22 cellular contexts compared by ENCODE assay signal in the genomic region with DNA sequence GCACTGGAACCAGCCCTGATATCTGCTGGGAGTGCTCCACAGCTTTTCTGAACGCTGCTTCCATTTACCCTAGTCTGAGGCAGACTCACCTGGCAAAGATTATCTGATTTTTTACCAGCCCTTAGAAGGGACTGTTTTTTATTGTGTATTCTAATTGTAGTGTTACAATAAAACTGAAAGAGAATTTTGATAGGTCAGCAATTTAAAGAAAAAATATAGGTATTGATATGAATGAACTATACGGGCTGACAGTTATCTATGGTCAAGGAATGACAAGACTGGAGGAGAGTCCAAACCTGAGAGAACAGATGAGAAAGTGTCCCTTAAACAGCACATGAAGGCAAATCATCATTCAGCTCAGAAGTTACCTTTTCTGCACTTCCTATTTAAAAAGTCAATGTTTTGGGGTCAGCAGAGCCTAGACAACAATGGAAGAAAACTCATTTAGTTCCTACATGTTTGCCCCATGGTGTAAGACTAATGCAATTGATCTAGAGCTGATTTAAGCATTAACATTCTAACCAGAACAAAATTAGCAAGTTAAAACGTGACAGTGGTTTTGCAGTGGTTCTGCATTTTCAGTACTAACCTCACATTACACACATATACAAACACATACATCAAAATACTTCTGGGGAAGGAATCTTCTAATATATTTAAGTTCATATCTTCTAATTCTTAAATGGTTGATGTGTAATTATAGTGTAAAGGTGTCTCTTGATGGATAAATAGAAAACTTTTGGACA.
A peak's percentile ranks its signal among the peaks of the same experiment; 100 is the strongest.
DNase-seq lines count a peak whose midpoint lies in the region; ATAC-seq, FAIRE-seq and TF ChIP-seq lines count a peak whose summit lies in the region.
"Had no signal": no experiment of that assay in that cellular context is flagged by ENCODE, and none has a peak within 500 bp of the region (broad histone marks: within the 10 kb centered on the region; RNA-seq: fewer than 3 reads in every experiment).

No MANE protein-coding gene starts in this region.

- H3K23ac ChIP-seq in IMR-90 (ENCODE audit: low read depth, low read length) (no peak overlapping the region), H1 (ENCODE audit: insufficient read length) (no peak overlapping the region)

- no peak overlapping the region for H2BK15ac ChIP-seq in IMR-90 (ENCODE audit: low read depth, low read length)
- no peak overlapping the region for H2BK15ac ChIP-seq in H1 (ENCODE audit: low read length)

- H2AFZ ChIP-seq in IMR-90 (replicated peaks; ENCODE audit: low read length, poor library complexity) (no peak overlapping the region), H1 (ENCODE audit: low read length) (no peak overlapping the region)
- H2AFZ ChIP-seq: GM23338 had no signal

- no peak overlapping the region for H3K4me2 ChIP-seq in IMR-90 (ENCODE audit: low read depth, low read length)
- H3K4me2 ChIP-seq in H1 (ENCODE audit: insufficient read depth in 1 of 2, low read depth in 2 of 2, low read length in 2 of 2), result no peak overlapping the region
- H3K4me2 ChIP-seq: BLaER1 treated with 17β-estradiol and CSF1 and Interleukin-3, amounts not matched to agents 10 nM and 100 nM; GM23338 had no signal

- H4K20me1 ChIP-seq in IMR-90 (ENCODE audit: insufficient read depth, low read length), result no peaks in the 10 kb centered on the region
- H4K20me1 ChIP-seq in H1 (replicated peaks in 1 of 2; ENCODE audit: control insufficient read depth in 1 of 2, insufficient read depth in 2 of 2, low read length in 2 of 2), result no peaks in the 10 kb centered on the region
- H4K20me1 ChIP-seq: BLaER1 treated with 17β-estradiol and CSF1 and Interleukin-3, amounts not matched to agents 10 nM and 100 nM had no signal

- no peak overlapping the region for H2BK120ac ChIP-seq in IMR-90 (ENCODE audit: low read depth, low read length)
- H2BK120ac ChIP-seq in H1 (replicated peaks; ENCODE audit: low read depth, low read length), result no peak overlapping the region

- H2BK5ac ChIP-seq in IMR-90 (ENCODE audit: low read depth, low read length, poor library complexity, severe bottlenecking) (no peak overlapping the region), H1 (ENCODE audit: low read depth, low read length) (no peak overlapping the region)

- no peak for TF ChIP-seq RAD21 in IMR-90 (IDR thresholded peaks at IDR 0.05; ENCODE audit: low read length)
- no peak for TF ChIP-seq RAD21 in H1 (IDR thresholded peaks at IDR 0.05 in 1 of 2, conservative IDR thresholded peaks at IDR 0.05 in 1 of 2; ENCODE audit: low read depth in 2 of 2, low read length in 2 of 2)

- H3K9me3 ChIP-seq in IMR-90 (ENCODE audit: control insufficient read depth, insufficient read depth, low read length) (no peaks in the 10 kb centered on the region), H1 (ENCODE audit: insufficient read depth in 2 of 2, low read depth in 1 of 2, low read length in 1 of 2) (no peaks in the 10 kb centered on the region), psoas muscle (no peaks in the 10 kb centered on the region)
- H3K9me3 ChIP-seq: BE2C; BLaER1 treated with 17β-estradiol and CSF1 and Interleukin-3, amounts not matched to agents 10 nM and 100 nM; HAP-1 had no signal

- no peak overlapping the region for H4K8ac ChIP-seq in IMR-90 (ENCODE audit: low read depth in 2 of 2, low read length in 2 of 2)
- no peak overlapping the region for H4K8ac ChIP-seq in H1 (ENCODE audit: extremely low read depth, insufficient read depth, low read length)

- no peak overlapping the region for H2BK20ac ChIP-seq in IMR-90 (ENCODE audit: low read depth, low read length)
- no peak overlapping the region for H2BK20ac ChIP-seq in H1 (ENCODE audit: low read length)

- no peak overlapping the region for H3K4ac ChIP-seq in IMR-90 (ENCODE audit: low read depth, low read length)
- no peak overlapping the region for H3K4ac ChIP-seq in H1 (replicated peaks; ENCODE audit: insufficient read length, low read depth, low read length)

- intact Hi-C loops in IMR-90 (cut with micrococcal nuclease) (no loop called here), psoas muscle (cut with DNase I) (no loop called here)

- H3K9ac ChIP-seq in IMR-90 (ENCODE audit: low read depth, low read length) (no peak overlapping the region), H1 (replicated peaks in 1 of 4; ENCODE audit: extremely low read depth in 1 of 4, low read depth in 3 of 4, low read length in 3 of 4) (no peak overlapping the region)
- H3K9ac ChIP-seq: BLaER1 treated with 17β-estradiol and CSF1 and Interleukin-3, amounts not matched to agents 10 nM and 100 nM had no signal

- no peak overlapping the region for H2AK9ac ChIP-seq in IMR-90 (replicated peaks; ENCODE audit: low read depth, low read length, poor library complexity)

- TF ChIP-seq CTCF in IMR-90 (conservative IDR thresholded peaks at IDR 0.05; ENCODE audit: low read depth, low read length), result no peak
- TF ChIP-seq CTCF in H1 (IDR thresholded peaks at IDR 0.05; ENCODE audit: control extremely low read depth in 1 of 3, insufficient read depth in 1 of 3, low read depth in 1 of 3, low read length in 3 of 3), result no peak
- TF ChIP-seq CTCF in psoas muscle (IDR thresholded peaks at IDR 0.05), result no peak
- no peak for TF ChIP-seq CTCF in GM13976 (IDR thresholded peaks at IDR 0.05; ENCODE audit: borderline replicate concordance, control extremely low read depth, extremely low read depth, insufficient read depth, missing control alignments)

- H3K27ac ChIP-seq in IMR-90 (ENCODE audit: insufficient read depth, low read length), result no peak overlapping the region
- no peak overlapping the region for H3K27ac ChIP-seq in H1 (ENCODE audit: low read depth, low read length)
- H3K27ac ChIP-seq in psoas muscle, result no peak overlapping the region
- H3K27ac ChIP-seq: 22Rv1; BLaER1 treated with 17β-estradiol and CSF1 and Interleukin-3, amounts not matched to agents 10 nM and 100 nM had no signal

- TF ChIP-seq POLR2A in IMR-90 (IDR thresholded peaks at IDR 0.05; ENCODE audit: low read depth, low read length) (no peak), H1 (IDR thresholded peaks at IDR 0.05; ENCODE audit: control extremely low read depth in 1 of 2, low read depth in 2 of 2, low read length in 2 of 2) (no peak)

- H4K91ac ChIP-seq in IMR-90 (ENCODE audit: insufficient read depth, low read depth, low read length), result no peak overlapping the region
- no peak overlapping the region for H4K91ac ChIP-seq in H1 (replicated peaks; ENCODE audit: insufficient read length, low read length)

- POLR2A ChIA-PET in IMR-90 (lab: Charles Lee; ENCODE audit: unreplicated experiment), result no interaction called here
- POLR2A ChIA-PET in H1 (lab: Charles Lee; ENCODE audit: partially characterized antibody), result interaction anchor here (0.6 kb wide), 1 partner anchor 133 kb away, joined by 4 read pairs; no protein-coding TSS in a partner anchor

- H3K79me1 ChIP-seq in IMR-90 (ENCODE audit: low read depth in 1 of 2, low read length in 2 of 2) (no peaks in the 10 kb centered on the region), H1 (ENCODE audit: low read depth, low read length) (no peaks in the 10 kb centered on the region; the same call in 1 of the 2 replicates)

- CTCF ChIA-PET in IMR-90 (lab: Yijun Ruan, JAX) (no interaction called here), H1 (lab: Charles Lee; ENCODE audit: partially characterized antibody) (interaction anchor here (1.6 to 1.7 kb wide), 2 partner anchors 8 to 20 kb away, joined by 3 to 4 read pairs; no protein-coding TSS in a partner anchor)

- WGBS in IMR-90 (ENCODE audit: extremely low coverage in 2 of 2, insufficient read length in 1 of 2), 2 experiments, result 80% methylated on average over 1 of the region's 3 CpGs; no CpG with 5 or more reads in 1 of the 2 experiments
- 89% methylated on average over 3 of the region's 3 CpGs; no CpG with 5 or more reads in 1 of the 2 experiments for WGBS in H1 (ENCODE audit: extremely low coverage in 1 of 2, insufficient coverage in 1 of 2, insufficient read length in 1 of 2, insufficient replicate concordance in 2 of 2, low coverage in 1 of 2, low lambda C conversion rate in 2 of 2, missing lambda C conversion rate in 1 of 2), 2 experiments
- WGBS in psoas muscle, 3 donors, result 74 to 80% (median 75%) methylated on average over 3 of the region's 3 CpGs

- no peak for TF ChIP-seq EP300 in H1 (IDR thresholded peaks at IDR 0.05; ENCODE audit: borderline replicate concordance in 1 of 2, low read depth in 2 of 2, low read length in 2 of 2)

- H3K4me3 ChIP-seq in IMR-90 (ENCODE audit: insufficient read depth, low read depth, low read length) (no peak overlapping the region), H1 (ENCODE audit: extremely low read depth in 1 of 4, insufficient read depth in 2 of 4, low read depth in 3 of 4, low read length in 4 of 4) (no peak overlapping the region), psoas muscle (no peak overlapping the region)
- H3K4me3 ChIP-seq: BLaER1 treated with 17β-estradiol and CSF1 and Interleukin-3, amounts not matched to agents 10 nM and 100 nM; GM23338; HAP-1 had no signal

- H3K27me3 ChIP-seq in IMR-90 (ENCODE audit: control insufficient read depth, insufficient read depth, low read length) (peaks cover 5% of the 10 kb centered on the region), H1 (replicated peaks in 1 of 4; ENCODE audit: control insufficient read depth in 3 of 4, extremely low read depth in 1 of 4, insufficient read depth in 3 of 4, low read length in 3 of 4) (no peaks in the 10 kb centered on the region), psoas muscle (ENCODE audit: insufficient read depth in 3 of 3, low read length in 2 of 3) (no peaks in the 10 kb centered on the region)
- H3K27me3 ChIP-seq: BE2C; BLaER1 treated with 17β-estradiol and CSF1 and Interleukin-3, amounts not matched to agents 10 nM and 100 nM had no signal

- dilution Hi-C loops in IMR-90 (cut with HindIII; ENCODE audit: low sequenced_read_pairs, unreplicated experiment), result no loop called here

- ATAC-seq in IMR-90 (ENCODE audit: low read depth) (no peak), psoas muscle (no peak)
- ATAC-seq: GM23338 had no signal

- no TSS peak for BruUV-seq in IMR-90 (replicated peaks; lab: Mats Ljungman, UMichigan)

- H3K14ac ChIP-seq in IMR-90 (replicated peaks; ENCODE audit: low read depth, low read length) (no peak overlapping the region), H1 (ENCODE audit: insufficient read length) (no peak overlapping the region)

- DNase-seq in NOMO-1 treated with DMSO at 0.1 percent for 48 hours (lab: John Stamatoyannopoulos, UW; ENCODE audit: unreplicated experiment), result peak; percentile 6
- no peak for DNase-seq in NOMO-1 treated with dmso at 0.1 percent for 144 hours (lab: John Stamatoyannopoulos, UW; ENCODE audit: unreplicated experiment)
- no peak for DNase-seq in IMR-90
- no peak for DNase-seq in H1 (ENCODE audit: low read depth in 1 of 2, low spot score in 2 of 2)
- DNase-seq in psoas muscle, result no peak
- DNase-seq in GM13976 (ENCODE audit: low spot score), result no peak
- DNase-seq: ACHN; AML-193; BE2C; CD4-positive, alpha-beta T cell; CD8-positive, alpha-beta memory T cell; DMS53; DND-41; HFFc6 had no signal

- no peaks in the 10 kb centered on the region for H3K23me2 ChIP-seq in H1 (ENCODE audit: low read depth, low read length)

- H3K36me3 ChIP-seq in IMR-90 (ENCODE audit: control insufficient read depth, insufficient read depth, low read length) (no peaks in the 10 kb centered on the region), H1 (ENCODE audit: control insufficient read depth in 2 of 4, insufficient read depth in 4 of 4, low read length in 3 of 4) (no peaks in the 10 kb centered on the region), psoas muscle (ENCODE audit: insufficient read depth in 1 of 2, low read depth in 1 of 2) (no peaks in the 10 kb centered on the region)
- H3K36me3 ChIP-seq: BE2C; BLaER1 treated with 17β-estradiol and CSF1 and Interleukin-3, amounts not matched to agents 10 nM and 100 nM; HAP-1 had no signal

- H3K56ac ChIP-seq in IMR-90 (ENCODE audit: extremely low read depth, insufficient read depth, low read length) (no peak overlapping the region), H1 (replicated peaks; ENCODE audit: insufficient read length, low read depth, low read length) (no peak overlapping the region)

- in situ Hi-C loops in IMR-90 (cut with MboI; ENCODE audit: low sequenced_read_pairs), result no loop called here
- in situ Hi-C loops in GM13976 (cut with MboI; ENCODE audit: low sequenced_read_pairs, unreplicated experiment), result no loop called here

- no peak for FAIRE-seq in H1 (lab: Jason Lieb, UNC)
- FAIRE-seq: A204.1, G401.6, GM18507, H54 had no signal

- no peaks in the 10 kb centered on the region for H3K79me2 ChIP-seq in H1 (ENCODE audit: control insufficient read depth in 1 of 2, insufficient read depth in 2 of 2, low read length in 2 of 2)

- no peak overlapping the region for H3K18ac ChIP-seq in IMR-90 (ENCODE audit: low read depth, low read length)
- H3K18ac ChIP-seq in H1 (ENCODE audit: extremely low read depth, low read length), result no peak overlapping the region

- no peaks in the 10 kb centered on the region for H3K9me1 ChIP-seq in IMR-90 (ENCODE audit: insufficient read depth, low read length)

- H2AK5ac ChIP-seq in IMR-90 (ENCODE audit: low read depth, low read length) (no peak overlapping the region), H1 (ENCODE audit: low read depth, low read length) (no peak overlapping the region)

- H3K4me1 ChIP-seq in IMR-90 (ENCODE audit: control insufficient read depth, insufficient read depth, low read length), result no peaks in the 10 kb centered on the region
- peaks cover 0 to 3% (median under 1%) of the 10 kb centered on the region in 4 experiments; a peak in 1 of 7 replicates for H3K4me1 ChIP-seq in H1 (replicated peaks in 1 of 4; ENCODE audit: control insufficient read depth in 3 of 4, insufficient read depth in 4 of 4, low read length in 3 of 4)
- no peaks in the 10 kb centered on the region for H3K4me1 ChIP-seq in psoas muscle
- H3K4me1 ChIP-seq: BE2C; BLaER1 treated with 17β-estradiol and CSF1 and Interleukin-3, amounts not matched to agents 10 nM and 100 nM; HAP-1 had no signal

- no peak overlapping the region for H2BK12ac ChIP-seq in H1 (ENCODE audit: low read depth, low read length)

- no peak overlapping the region for H4K5ac ChIP-seq in IMR-90 (ENCODE audit: low read depth, low read length)
- H4K5ac ChIP-seq in H1 (ENCODE audit: insufficient read length, low read depth, low read length), result no peak overlapping the region
